9 cellular contexts compared by ENCODE assay signal in genomic region chr5:81212211-81212687, GRCh38.
DNase-seq lines count a peak whose midpoint lies in the region; ATAC-seq and TF ChIP-seq lines count a peak whose summit lies in the region.
"Had no signal": no experiment of that assay in that cellular context is flagged by ENCODE, and none has a peak within 500 bp of the region (broad histone marks: within the 10 kb centered on the region; RNA-seq: fewer than 3 reads in every experiment).

No MANE protein-coding gene starts in this region.

- in situ Hi-C loops in GM13977 (cut with MboI; ENCODE audit: low pct_unique_long_range_greater_than_20kb, low sequenced_read_pairs, unreplicated experiment) = no loop called here

- peak; percentile 55 for ATAC-seq in GM21367 (IDR thresholded peaks at IDR 0.05; ENCODE audit: unreplicated experiment)
- peak; percentile 69 for ATAC-seq in HG03565 (IDR thresholded peaks at IDR 0.05; ENCODE audit: unreplicated experiment)

- DNase-seq in GM13977 (ENCODE audit: low spot score) = no peak
- peak; percentile 83 for DNase-seq in kidney tubule cell (ENCODE audit: low spot score)
- DNase-seq in DMS79 treated with DMSO at 0.1 percent for 48 hours (lab: John Stamatoyannopoulos, UW) = no peak
- no peak for DNase-seq in AG08395 (ENCODE audit: low spot score)
- DNase-seq in nephron progenitor cell = no peak
- no peak for DNase-seq in NCI-H1694 (lab: John Stamatoyannopoulos, UW)
- DNase-seq: activated naive CD8-positive, alpha-beta T cell treated with anti-CD3 and anti-CD28 coated beads, Interleukin-2, amount 10 ng/mL, durations not matched to agents 7 days and 5 days had no signal

- H3K36me3 Mint-ChIP-seq in nephron progenitor cell (ENCODE audit: low read depth) = no peaks in the 10 kb centered on the region
- H3K36me3 Mint-ChIP-seq: activated naive CD8-positive, alpha-beta T cell treated with anti-CD3 and anti-CD28 coated beads, Interleukin-2, amount 10 ng/mL, durations not matched to agents 7 days and 5 days had no signal

- no peaks in the 10 kb centered on the region for H3K9me3 Mint-ChIP-seq in nephron progenitor cell
- H3K9me3 Mint-ChIP-seq: activated naive CD8-positive, alpha-beta T cell treated with anti-CD3 and anti-CD28 coated beads, Interleukin-2, amount 10 ng/mL, durations not matched to agents 7 days and 5 days had no signal

- TF ChIP-seq CTCF in GM13977 (IDR thresholded peaks at IDR 0.05; ENCODE audit: extremely low read depth, insufficient read depth, missing control alignments) = peak; percentile 37
- no peak for TF ChIP-seq CTCF in nephron progenitor cell (IDR thresholded peaks at IDR 0.05)

- H3K27ac Mint-ChIP-seq in nephron progenitor cell = no peak overlapping the region
- H3K27ac Mint-ChIP-seq: activated naive CD8-positive, alpha-beta T cell treated with anti-CD3 and anti-CD28 coated beads, Interleukin-2, amount 10 ng/mL, durations not matched to agents 7 days and 5 days had no signal

- no peak overlapping the region for H3K4me3 Mint-ChIP-seq in nephron progenitor cell
- H3K4me3 Mint-ChIP-seq: activated naive CD8-positive, alpha-beta T cell treated with anti-CD3 and anti-CD28 coated beads, Interleukin-2, amount 10 ng/mL, durations not matched to agents 7 days and 5 days had no signal

- no peaks in the 10 kb centered on the region for H3K4me1 Mint-ChIP-seq in nephron progenitor cell
- H3K4me1 Mint-ChIP-seq: activated naive CD8-positive, alpha-beta T cell treated with anti-CD3 and anti-CD28 coated beads, Interleukin-2, amount 10 ng/mL, durations not matched to agents 7 days and 5 days had no signal

- peaks cover 4% of the 10 kb centered on the region for H3K27me3 Mint-ChIP-seq in nephron progenitor cell (ENCODE audit: low read depth, poor library complexity)
- H3K27me3 Mint-ChIP-seq: activated naive CD8-positive, alpha-beta T cell treated with anti-CD3 and anti-CD28 coated beads, Interleukin-2, amount 10 ng/mL, durations not matched to agents 7 days and 5 days had no signal
